Comparison of ENCODE assay signal across 22 cellular contexts in the genomic region with DNA sequence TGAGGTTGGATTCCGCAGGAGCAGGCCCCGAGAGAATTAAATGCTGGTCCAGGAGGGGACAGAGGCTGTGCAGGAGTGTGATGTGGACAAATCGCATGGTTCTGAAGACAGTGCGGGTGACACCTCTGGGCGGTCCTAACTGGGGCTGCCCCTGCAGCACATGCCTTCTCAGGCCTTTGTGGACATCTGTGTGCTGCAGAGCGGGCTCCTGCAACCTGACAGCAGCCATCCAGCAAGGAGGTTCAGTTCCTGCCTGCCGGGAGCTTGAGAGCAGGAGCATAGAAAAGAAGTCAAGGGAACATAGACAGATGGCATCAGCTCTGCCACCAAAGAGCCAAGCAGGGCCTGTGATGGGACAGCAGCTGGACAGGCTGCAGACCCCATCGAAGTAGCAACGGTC.
DNase-seq lines count a peak whose midpoint lies in the region; ATAC-seq, FAIRE-seq and TF ChIP-seq lines count a peak whose summit lies in the region.
"Had no signal": no experiment of that assay in that cellular context is flagged by ENCODE, and none has a peak within 500 bp of the region (broad histone marks: within the 10 kb centered on the region; RNA-seq: fewer than 3 reads in every experiment).

No MANE protein-coding gene starts in this region.

- H2BK20ac ChIP-seq in H1 (ENCODE audit: low read length), result no peak overlapping the region

- H3K56ac ChIP-seq in H1 (replicated peaks; ENCODE audit: insufficient read length, low read depth, low read length), result no peak overlapping the region

- no peaks in the 10 kb centered on the region for H4K20me1 ChIP-seq in BLaER1
- no peaks in the 10 kb centered on the region for H4K20me1 ChIP-seq in H1 (replicated peaks in 1 of 2; ENCODE audit: control insufficient read depth in 1 of 2, insufficient read depth in 2 of 2, low read length in 2 of 2)

- H3K4me1 Mint-ChIP-seq in stimulated activated effector memory CD8-positive, alpha-beta T cell treated with anti-CD3 and anti-CD28 coated beads, Interleukin-12 subunit alpha, Interleukin-12 subunit beta, amount 100 ng/mL, for 72 hours, result no peaks in the 10 kb centered on the region
- no peaks in the 10 kb centered on the region for H3K4me1 Mint-ChIP-seq in activated T-helper 1 cell treated with anti-CD3 and anti-CD28 coated beads, Interleukin-12 subunit alpha, Interleukin-12 subunit beta, Interleukin-2, Interleukin-4 antibody, amounts not matched to agents 30 ng/mL and 10 ng/mL and 1 ng/mL, durations not matched to agents 14 hours and 24 hours and 36 hours (ENCODE audit: low read depth)
- H3K4me1 Mint-ChIP-seq: CD4-positive, CD25-positive, alpha-beta regulatory T cell; CD8-positive, alpha-beta memory T cell had no signal

- H3K4me1 ChIP-seq in BLaER1 (peaks cover 67% of the 10 kb centered on the region), H1 (replicated peaks in 1 of 4; ENCODE audit: control insufficient read depth in 3 of 4, insufficient read depth in 4 of 4, low read length in 3 of 4) (peaks cover 0 to 21% (median 10%) of the 10 kb centered on the region in 4 experiments; a peak in 6 of 7 replicates), neuronal stem cell (ENCODE audit: control insufficient read depth in 2 of 2, insufficient read depth in 1 of 2, low read depth in 1 of 2, low read length in 2 of 2) (peaks cover 2 to 23% of the 10 kb centered on the region in 2 donors)

- H3K18ac ChIP-seq in H1 (ENCODE audit: extremely low read depth, low read length), result no peak overlapping the region
- no peak overlapping the region for H3K18ac ChIP-seq in neuronal stem cell (ENCODE audit: low read length)

- H3K23ac ChIP-seq in H1 (ENCODE audit: insufficient read length) (no peak overlapping the region), neuronal stem cell (ENCODE audit: low read depth, low read length, poor library complexity) (peak overlapping the region; percentile 21)

- H3K27ac ChIP-seq in BLaER1, result no peak overlapping the region
- H3K27ac ChIP-seq in H1 (ENCODE audit: low read depth, low read length), result no peak overlapping the region
- no peak overlapping the region for H3K27ac ChIP-seq in neuronal stem cell (replicated peaks; ENCODE audit: low read length)
- H3K27ac ChIP-seq: 22Rv1 had no signal

- no peak overlapping the region for H4K5ac ChIP-seq in H1 (ENCODE audit: insufficient read length, low read depth, low read length)

- H3K9ac ChIP-seq in BLaER1, result no peak overlapping the region
- no peak overlapping the region for H3K9ac ChIP-seq in H1 (replicated peaks in 1 of 4; ENCODE audit: extremely low read depth in 1 of 4, low read depth in 3 of 4, low read length in 3 of 4)
- H3K9ac ChIP-seq in neuronal stem cell (ENCODE audit: low read depth, low read length, poor library complexity), result no peak overlapping the region

- TF ChIP-seq POLR2A in H1 (IDR thresholded peaks at IDR 0.05; ENCODE audit: control extremely low read depth in 1 of 2, low read depth in 2 of 2, low read length in 2 of 2), result no peak

- no peak overlapping the region for H2BK5ac ChIP-seq in H1 (ENCODE audit: low read depth, low read length)
- no peak overlapping the region for H2BK5ac ChIP-seq in neuronal stem cell (ENCODE audit: low read length)

- ATAC-seq in stimulated activated effector memory CD8-positive, alpha-beta T cell treated with anti-CD3 and anti-CD28 coated beads, Interleukin-12 subunit alpha, Interleukin-12 subunit beta, amount 100 ng/mL, for 72 hours, result peak; percentile 22
- no peak for ATAC-seq in GM21381 (IDR thresholded peaks at IDR 0.05; ENCODE audit: unreplicated experiment)
- ATAC-seq: GM12878 had no signal

- no peak for TF ChIP-seq EP300 in H1 (IDR thresholded peaks at IDR 0.05; ENCODE audit: borderline replicate concordance in 1 of 2, low read depth in 2 of 2, low read length in 2 of 2)

- FAIRE-seq in H1 (lab: Jason Lieb, UNC), result no peak
- FAIRE-seq: A204.1, D721Med, GM12878 had no signal

- no peak for TF ChIP-seq RAD21 in H1 (IDR thresholded peaks at IDR 0.05 in 1 of 2, conservative IDR thresholded peaks at IDR 0.05 in 1 of 2; ENCODE audit: low read depth in 2 of 2, low read length in 2 of 2)

- no peaks in the 10 kb centered on the region for H3K27me3 Mint-ChIP-seq in activated T-helper 1 cell treated with anti-CD3 and anti-CD28 coated beads, Interleukin-12 subunit alpha, Interleukin-12 subunit beta, Interleukin-2, Interleukin-4 antibody, amounts not matched to agents 30 ng/mL and 10 ng/mL and 1 ng/mL, durations not matched to agents 14 hours and 24 hours and 36 hours (ENCODE audit: insufficient read depth)

- H4K8ac ChIP-seq in H1 (ENCODE audit: extremely low read depth, insufficient read depth, low read length) (no peak overlapping the region), neuronal stem cell (ENCODE audit: low read depth, low read length) (no peak overlapping the region)

- TF ChIP-seq CTCF in H1 (IDR thresholded peaks at IDR 0.05; ENCODE audit: control extremely low read depth in 1 of 3, insufficient read depth in 1 of 3, low read depth in 1 of 3, low read length in 3 of 3), result no peak

- H2AFZ ChIP-seq in H1 (ENCODE audit: low read length) (no peak overlapping the region), neuronal stem cell (ENCODE audit: low read length) (no peak overlapping the region)

- CTCF ChIA-PET in H1 (lab: Charles Lee; ENCODE audit: partially characterized antibody), result no interaction called here

- H3K27me3 ChIP-seq in BLaER1, result no peaks in the 10 kb centered on the region
- H3K27me3 ChIP-seq in H1 (replicated peaks in 1 of 4; ENCODE audit: control insufficient read depth in 3 of 4, extremely low read depth in 1 of 4, insufficient read depth in 3 of 4, low read length in 3 of 4), result no peaks in the 10 kb centered on the region
- peaks cover 0 to 4% (median 0%) of the 10 kb centered on the region in 3 experiments for H3K27me3 ChIP-seq in neuronal stem cell (ENCODE audit: control insufficient read depth in 3 of 3, insufficient read depth in 3 of 3, low read depth in 1 of 3, low read length in 3 of 3)

- H3K36me3 ChIP-seq in BLaER1 (no peaks in the 10 kb centered on the region), H1 (ENCODE audit: control insufficient read depth in 2 of 4, insufficient read depth in 4 of 4, low read length in 3 of 4) (no peaks in the 10 kb centered on the region), neuronal stem cell (replicated peaks in 1 of 2; ENCODE audit: control insufficient read depth in 2 of 2, insufficient read depth in 2 of 2, low read length in 2 of 2) (no peaks in the 10 kb centered on the region)

- H3K9me3 ChIP-seq in BLaER1 (no peaks in the 10 kb centered on the region), H1 (ENCODE audit: insufficient read depth in 2 of 2, low read depth in 1 of 2, low read length in 1 of 2) (no peaks in the 10 kb centered on the region), neuronal stem cell (replicated peaks in 1 of 2; ENCODE audit: control insufficient read depth in 2 of 2, insufficient read depth in 1 of 2, low read depth in 1 of 2, low read length in 2 of 2) (peaks cover 1 to 3% of the 10 kb centered on the region in 2 donors)

- 0 out of 2 replicates have a peak overlapping the region, but pooled peaks have one; percentile 28 for H2BK12ac ChIP-seq in H1 (ENCODE audit: low read depth, low read length)
- H2BK12ac ChIP-seq in neuronal stem cell (ENCODE audit: low read length), result no peak overlapping the region

- H3K27ac Mint-ChIP-seq in stimulated activated effector memory CD8-positive, alpha-beta T cell treated with anti-CD3 and anti-CD28 coated beads, Interleukin-12 subunit alpha, Interleukin-12 subunit beta, amount 100 ng/mL, for 72 hours, result no peak overlapping the region
- H3K27ac Mint-ChIP-seq in activated T-helper 1 cell treated with anti-CD3 and anti-CD28 coated beads, Interleukin-12 subunit alpha, Interleukin-12 subunit beta, Interleukin-2, Interleukin-4 antibody, amounts not matched to agents 30 ng/mL and 10 ng/mL and 1 ng/mL, durations not matched to agents 14 hours and 24 hours and 36 hours, result no peak overlapping the region
- H3K27ac Mint-ChIP-seq: B cell; CD4-positive, CD25-positive, alpha-beta regulatory T cell had no signal

- no peak overlapping the region for H3K4me3 Mint-ChIP-seq in stimulated activated effector memory CD8-positive, alpha-beta T cell treated with anti-CD3 and anti-CD28 coated beads, Interleukin-12 subunit alpha, Interleukin-12 subunit beta, amount 100 ng/mL, for 72 hours
- H3K4me3 Mint-ChIP-seq in activated T-helper 1 cell treated with anti-CD3 and anti-CD28 coated beads, Interleukin-12 subunit alpha, Interleukin-12 subunit beta, Interleukin-2, Interleukin-4 antibody, amounts not matched to agents 30 ng/mL and 10 ng/mL and 1 ng/mL, durations not matched to agents 14 hours and 24 hours and 36 hours, result no peak overlapping the region
- H3K4me3 Mint-ChIP-seq: B cell; CD4-positive, CD25-positive, alpha-beta regulatory T cell; CD8-positive, alpha-beta memory T cell had no signal

- H3K4me3 ChIP-seq in BLaER1 (no peak overlapping the region), H1 (ENCODE audit: extremely low read depth in 1 of 4, insufficient read depth in 2 of 4, low read depth in 3 of 4, low read length in 4 of 4) (no peak overlapping the region), neuronal stem cell (ENCODE audit: low read length in 2 of 2) (no peak overlapping the region)
- H3K4me3 ChIP-seq: GM12878 had no signal

- H3K36me3 Mint-ChIP-seq in stimulated activated effector memory CD8-positive, alpha-beta T cell treated with anti-CD3 and anti-CD28 coated beads, Interleukin-12 subunit alpha, Interleukin-12 subunit beta, amount 100 ng/mL, for 72 hours, result no peaks in the 10 kb centered on the region
- H3K36me3 Mint-ChIP-seq in activated T-helper 1 cell treated with anti-CD3 and anti-CD28 coated beads, Interleukin-12 subunit alpha, Interleukin-12 subunit beta, Interleukin-2, Interleukin-4 antibody, amounts not matched to agents 30 ng/mL and 10 ng/mL and 1 ng/mL, durations not matched to agents 14 hours and 24 hours and 36 hours (ENCODE audit: low read depth), result no peaks in the 10 kb centered on the region
- H3K36me3 Mint-ChIP-seq: CD4-positive, CD25-positive, alpha-beta regulatory T cell; CD8-positive, alpha-beta memory T cell had no signal

- no peaks in the 10 kb centered on the region for H3K79me2 ChIP-seq in H1 (ENCODE audit: control insufficient read depth in 1 of 2, insufficient read depth in 2 of 2, low read length in 2 of 2)

- intact Hi-C loops in activated T-helper 1 cell treated with anti-CD3 and anti-CD28 coated beads, Interleukin-12 subunit alpha, Interleukin-12 subunit beta, Interleukin-2, Interleukin-4 antibody, amounts not matched to agents 30 ng/mL and 10 ng/mL and 1 ng/mL, durations not matched to agents 14 hours and 24 hours and 36 hours (cut with micrococcal nuclease), result no loop called here

- 85% methylated on average over 9 of the region's 9 CpGs; no CpG with 5 or more reads in 1 of the 2 experiments for WGBS in H1 (ENCODE audit: extremely low coverage in 1 of 2, insufficient coverage in 1 of 2, insufficient read length in 1 of 2, insufficient replicate concordance in 2 of 2, low coverage in 1 of 2, low lambda C conversion rate in 2 of 2, missing lambda C conversion rate in 1 of 2), 2 experiments
- no CpG with 5 or more reads among the region's 9 CpGs for WGBS in neuronal stem cell (ENCODE audit: extremely low coverage in 2 of 2, insufficient read length in 2 of 2, insufficient replicate concordance in 1 of 2), 2 donors

- peaks cover 4% of the 10 kb centered on the region; the same call in 1 of the 2 replicates for H3K23me2 ChIP-seq in H1 (ENCODE audit: low read depth, low read length)

- H2BK120ac ChIP-seq in H1 (replicated peaks; ENCODE audit: low read depth, low read length), result no peak overlapping the region
- no peak overlapping the region for H2BK120ac ChIP-seq in neuronal stem cell (ENCODE audit: low read depth, low read length)

- no peaks in the 10 kb centered on the region for H3K9me3 Mint-ChIP-seq in stimulated activated effector memory CD8-positive, alpha-beta T cell treated with anti-CD3 and anti-CD28 coated beads, Interleukin-12 subunit alpha, Interleukin-12 subunit beta, amount 100 ng/mL, for 72 hours
- H3K9me3 Mint-ChIP-seq in activated T-helper 1 cell treated with anti-CD3 and anti-CD28 coated beads, Interleukin-12 subunit alpha, Interleukin-12 subunit beta, Interleukin-2, Interleukin-4 antibody, amounts not matched to agents 30 ng/mL and 10 ng/mL and 1 ng/mL, durations not matched to agents 14 hours and 24 hours and 36 hours, result no peaks in the 10 kb centered on the region

- DNase-seq in H1 (ENCODE audit: low read depth in 1 of 2, low spot score in 2 of 2) (no peak), neuronal stem cell (ENCODE audit: low spot score) (no peak), CD1c-positive myeloid dendritic cell (ENCODE audit: extremely low spot score) (no peak)
- DNase-seq in stimulated activated effector memory CD8-positive, alpha-beta T cell treated with anti-CD3 and anti-CD28 coated beads, Interleukin-12 subunit alpha, Interleukin-12 subunit beta, amount 100 ng/mL, for 72 hours (ENCODE audit: low spot score in 2 of 2), result no peak
- DNase-seq in activated T-helper 1 cell treated with anti-CD3 and anti-CD28 coated beads, Interleukin-12 subunit alpha, Interleukin-12 subunit beta, Interleukin-2, Interleukin-4 antibody, amounts not matched to agents 30 ng/mL and 10 ng/mL and 1 ng/mL, durations not matched to agents 14 hours and 24 hours and 36 hours (ENCODE audit: low spot score), result no peak
- DNase-seq: C1 segment of cervical spinal cord; CD4-positive, CD25-positive, alpha-beta regulatory T cell; CD8-positive, alpha-beta memory T cell; DMS 273 treated with DMSO at 0.1 percent for 48 hours; DMS79; EL; GDM1; GOT3; H7; HCEC 1CT had no signal

- H2BK15ac ChIP-seq in H1 (ENCODE audit: low read length) (no peak overlapping the region), neuronal stem cell (ENCODE audit: low read length) (peak overlapping the region; percentile 38)

- POLR2A ChIA-PET in H1 (lab: Charles Lee; ENCODE audit: partially characterized antibody), result no interaction called here

- no peaks in the 10 kb centered on the region for H3K79me1 ChIP-seq in H1 (ENCODE audit: low read depth, low read length)
- no peaks in the 10 kb centered on the region for H3K79me1 ChIP-seq in neuronal stem cell (ENCODE audit: low read depth, low read length)

- H2AK5ac ChIP-seq in H1 (ENCODE audit: low read depth, low read length), result no peak overlapping the region
- H2AK5ac ChIP-seq in neuronal stem cell (ENCODE audit: low read depth, low read length), result peak overlapping the region; percentile 16

- peak overlapping the region; percentile 89 for H3K4me2 ChIP-seq in BLaER1
- H3K4me2 ChIP-seq in H1 (ENCODE audit: insufficient read depth in 1 of 2, low read depth in 2 of 2, low read length in 2 of 2), result no peak overlapping the region
- no peak overlapping the region for H3K4me2 ChIP-seq in neuronal stem cell (ENCODE audit: insufficient read depth, low read length, poor library complexity, severe bottlenecking)

- H4K91ac ChIP-seq in H1 (replicated peaks; ENCODE audit: insufficient read length, low read length) (no peak overlapping the region), neuronal stem cell (ENCODE audit: low read depth, low read length, poor library complexity) (no peak overlapping the region)

- H3K4ac ChIP-seq in H1 (replicated peaks; ENCODE audit: insufficient read length, low read depth, low read length), result no peak overlapping the region
- no peak overlapping the region for H3K4ac ChIP-seq in neuronal stem cell (ENCODE audit: low read length)

- H3K14ac ChIP-seq in H1 (ENCODE audit: insufficient read length), result no peak overlapping the region
- no peak overlapping the region for H3K14ac ChIP-seq in neuronal stem cell (ENCODE audit: low read length)
